ENCODE assay signal across 20 cellular contexts in the genomic region with DNA sequence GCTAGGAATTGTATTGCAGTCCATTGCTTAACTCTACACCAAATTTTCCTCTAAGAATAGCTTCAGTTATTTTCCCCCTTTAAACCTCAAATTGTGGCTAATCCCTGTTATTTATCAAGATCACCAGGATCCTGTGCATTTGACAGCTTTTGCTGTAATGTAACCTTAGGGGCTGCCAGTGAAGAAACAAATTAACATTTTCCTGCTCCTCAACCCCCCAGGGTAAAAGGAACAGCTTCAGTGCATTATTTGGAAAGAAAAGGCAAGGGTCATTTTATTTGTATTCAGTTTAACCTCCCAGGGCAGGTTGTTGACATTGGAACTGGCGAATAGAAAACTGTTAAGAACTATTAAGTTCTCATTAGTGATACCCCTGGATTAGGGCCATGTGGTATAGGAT. TPM values are rescaled to one million over a fixed set of nuclear protein-coding genes. Genes with fewer than 3 reads are reported as not detected.
"Had no signal": no experiment of that assay in that cellular context is flagged by ENCODE, and none has a peak within 500 bp of the region (broad histone marks: within the 10 kb centered on the region; RNA-seq: fewer than 3 reads in every experiment).

No MANE protein-coding gene starts in this region.

- H3K36me3 Mint-ChIP-seq: activated naive CD8-positive, alpha-beta T cell had no signal

- ATAC-seq: activated T-cell treated with anti-CD3 and anti-CD28 coated beads, Interleukin-2, amount 50 U/mL, for 4 hours; PC-3 had no signal

- H3K4me1 Mint-ChIP-seq: activated B cell treated with CpG ODN at 0.5 μM for 24 hours; activated CD4-positive, alpha-beta T cell treated with anti-CD3 and anti-CD28 coated beads, Interleukin-2, amount 10 ng/mL, durations not matched to agents 24 days and 14 days had no signal

- H3K4me3 Mint-ChIP-seq: activated B cell treated with CpG ODN at 0.5 μM for 24 hours; activated CD4-positive, alpha-beta T cell treated with anti-CD3 and anti-CD28 coated beads, Interleukin-2, amount 10 ng/mL, durations not matched to agents 24 days and 14 days; activated naive CD4-positive, alpha-beta T cell treated with anti-CD3 and anti-CD28 coated beads for 36 hours; activated naive CD8-positive, alpha-beta T cell; activated T-cell treated with anti-CD3 and anti-CD28 coated beads, Interleukin-2, amount 50 U/mL, for 4 hours; T-helper 1 cell treated with Interleukin-12 subunit alpha and Interleukin-12 subunit beta and Interleukin-4 antibody, amounts not matched to agents 30 μg/mL and 1 μg/mL, for 36 hours had no signal

- H3K27me3 Mint-ChIP-seq: activated B cell treated with CpG ODN at 0.5 μM for 24 hours; activated CD4-positive, alpha-beta T cell treated with anti-CD3 and anti-CD28 coated beads, Interleukin-2, amount 10 ng/mL, durations not matched to agents 24 days and 14 days; activated naive CD8-positive, alpha-beta T cell had no signal

- H3K27ac Mint-ChIP-seq: activated B cell treated with CpG ODN at 0.5 μM for 24 hours; activated CD4-positive, alpha-beta T cell treated with anti-CD3 and anti-CD28 coated beads, Interleukin-2, amount 10 ng/mL, durations not matched to agents 24 days and 14 days; activated naive CD4-positive, alpha-beta T cell treated with anti-CD3 and anti-CD28 coated beads for 36 hours; activated naive CD8-positive, alpha-beta T cell; T-helper 1 cell treated with Interleukin-12 subunit alpha and Interleukin-12 subunit beta and Interleukin-4 antibody, amounts not matched to agents 30 μg/mL and 1 μg/mL, for 36 hours had no signal

- DNase-seq: activated B cell treated with CpG ODN at 0.5 μM for 24 hours; activated CD4-positive, alpha-beta T cell treated with anti-CD3 and anti-CD28 coated beads for 1 hour; activated CD4-positive, alpha-beta T cell treated with anti-CD3 and anti-CD28 coated beads, Interleukin-2, amount 10 ng/mL, durations not matched to agents 24 days and 14 days; activated CD4-positive, alpha-beta T cell treated with anti-CD3 and anti-CD28 coated beads, Interleukin-2, amount 50 U/mL, for 48 hours; activated effector memory CD4-positive, alpha-beta T cell treated with anti-CD3 and anti-CD28 coated beads, Interleukin-2, amount 50 U/mL, for 16 hours; activated naive CD4-positive, alpha-beta T cell treated with anti-CD3 and anti-CD28 coated beads for 36 hours; activated T-cell treated with anti-CD3 and anti-CD28 coated beads, Interleukin-2, amount 50 U/mL, for 4 hours; cerebellar nuclear complex; NCI-H1092; NCI-H1694; NCI-H2029; NCI-H2107; NCI-H510A treated with DMSO at 0.1 percent for 48 hours; NCI-H774; PC-3; SHP77; T-helper 9 cell had no signal

- H3K9me3 Mint-ChIP-seq: activated naive CD4-positive, alpha-beta T cell treated with anti-CD3 and anti-CD28 coated beads for 36 hours had no signal

RNA-seq across cellular contexts. Expression of gene PCDH20, which starts 57.0 kb away (rescaled TPM):
- total RNA-seq: activated B cell treated with CpG ODN at 0.5 μM for 24 hours; activated CD4-positive, alpha-beta T cell treated with anti-CD3 and anti-CD28 coated beads, Interleukin-2, amount 10 ng/mL, durations not matched to agents 24 days and 14 days; activated naive CD4-positive, alpha-beta T cell treated with anti-CD3 and anti-CD28 coated beads for 36 hours; activated T-cell treated with anti-CD3 and anti-CD28 coated beads, Interleukin-2, amount 50 U/mL, for 4 hours; MCF 10A had no signal
